9 cellular contexts compared by ENCODE assay signal in genomic region chr11:61969838-61970452, GRCh38. TPM values are rescaled to one million over a fixed set of nuclear protein-coding genes. Genes with fewer than 3 reads are reported as not detected.
A peak's percentile ranks its signal among the peaks of the same experiment; 100 is the strongest.
DNase-seq lines count a peak whose midpoint lies in the region; ATAC-seq and TF ChIP-seq lines count a peak whose summit lies in the region.
"Had no signal": no experiment of that assay in that cellular context is flagged by ENCODE, and none has a peak within 500 bp of the region (broad histone marks: within the 10 kb centered on the region; RNA-seq: fewer than 3 reads in every experiment).

No MANE protein-coding gene starts in this region.

- H3K9me3 ChIP-seq in ovary: no peaks in the 10 kb centered on the region

- DNase-seq in CD1c-positive myeloid dendritic cell (ENCODE audit: extremely low spot score): peak; percentile 90
- DNase-seq in NOMO-1 treated with dmso at 0.1 percent for 144 hours (lab: John Stamatoyannopoulos, UW; ENCODE audit: unreplicated experiment): peak; percentile 70
- DNase-seq in ovary: no peak
- DNase-seq in effector CD8-positive, alpha-beta T cell (lab: John Stamatoyannopoulos, UW): no peak
- DNase-seq in SHP77 (lab: John Stamatoyannopoulos, UW): no peak
- DNase-seq in occipital lobe (lab: John Stamatoyannopoulos, UW): no peak
- DNase-seq: NCI-H526 treated with DMSO at 0.1 percent for 48 hours had no signal

- H3K36me3 ChIP-seq in ovary: no peaks in the 10 kb centered on the region

- H3K4me1 ChIP-seq in ovary (ENCODE audit: insufficient read depth): peaks cover 33% of the 10 kb centered on the region

- 97 to 98% (median 98%) methylated on average over 1 of the region's 1 CpG for WGBS in ovary, 3 donors

- H3K36me3 Mint-ChIP-seq in dendritic cell treated with granulocyte-macrophage colony-stimulating factor and Interleukin-4, amounts not matched to agents 40 ng/mL and 50 ng/mL, for 4 days (ENCODE audit: low read depth): peaks cover 39% of the 10 kb centered on the region

- intact Hi-C loops in dendritic cell treated with granulocyte-macrophage colony-stimulating factor and Interleukin-4, amounts not matched to agents 40 ng/mL and 50 ng/mL, for 4 days (cut with micrococcal nuclease): loop anchor here (5.0 kb wide), 1 partner anchor 112 kb away; no protein-coding TSS in a partner anchor
- intact Hi-C loops in ovary (cut with DNase I): no loop called here

- no peak for TF ChIP-seq EP300 in ovary (IDR thresholded peaks at IDR 0.05)

- no peak overlapping the region for H3K4me3 ChIP-seq in ovary

- H3K9me3 Mint-ChIP-seq in dendritic cell treated with granulocyte-macrophage colony-stimulating factor and Interleukin-4, amounts not matched to agents 40 ng/mL and 50 ng/mL, for 4 days: no peaks in the 10 kb centered on the region

- no peak for TF ChIP-seq CTCF in ovary (IDR thresholded peaks at IDR 0.05)

- peak overlapping the region; percentile 81 to 96 for H3K27ac ChIP-seq in ovary

- H3K4me3 Mint-ChIP-seq in dendritic cell treated with granulocyte-macrophage colony-stimulating factor and Interleukin-4, amounts not matched to agents 40 ng/mL and 50 ng/mL, for 4 days: peak overlapping the region; percentile 30

- no peak for TF ChIP-seq POLR2A in ovary (IDR thresholded peaks at IDR 0.05)

- no peak for ATAC-seq in HG02610 (IDR thresholded peaks at IDR 0.05; ENCODE audit: unreplicated experiment)

- peaks cover 68% of the 10 kb centered on the region for H3K4me1 Mint-ChIP-seq in dendritic cell treated with granulocyte-macrophage colony-stimulating factor and Interleukin-4, amounts not matched to agents 40 ng/mL and 50 ng/mL, for 4 days (ENCODE audit: low read depth)

- no peaks in the 10 kb centered on the region for H3K27me3 Mint-ChIP-seq in dendritic cell treated with granulocyte-macrophage colony-stimulating factor and Interleukin-4, amounts not matched to agents 40 ng/mL and 50 ng/mL, for 4 days

- peak overlapping the region; percentile 99 for H3K27ac Mint-ChIP-seq in dendritic cell treated with granulocyte-macrophage colony-stimulating factor and Interleukin-4, amounts not matched to agents 40 ng/mL and 50 ng/mL, for 4 days

- H3K27me3 ChIP-seq in ovary: no peaks in the 10 kb centered on the region

RNA-seq across cellular contexts. Expression of gene FTH1, which starts 2.5 kb away (rescaled TPM):
- total RNA-seq in ovary (1,000 to 10,000 TPM; 1,118 to 2,442 (median 2,118) TPM), occipital lobe (252 TPM)
- polyA plus RNA-seq in ovary: 1,000 to 10,000 TPM; 2,228 to 5,649 TPM

RNA-seq across cellular contexts. Expression of gene BEST1, which starts 19.8 kb away (rescaled TPM):
- total RNA-seq in ovary: 10 to 100 TPM in 1 of 7 donors, 1 to 10 TPM in 6; 1.0 to 17.8 (median 6.1) TPM
- polyA plus RNA-seq in ovary: 1 to 10 TPM; 3.5 to 4.0 TPM
- 1.2 TPM for total RNA-seq in occipital lobe

RNA-seq across cellular contexts. Expression of gene RAB3IL1, which starts 52.6 kb away (rescaled TPM):
- total RNA-seq in ovary (10 to 100 TPM; 14.1 to 90.0 (median 53.8) TPM), occipital lobe (2.3 TPM)
- 10 to 100 TPM in 1 of 2 donors, 1 to 10 TPM in 1; 4.5 to 42.8 TPM for polyA plus RNA-seq in ovary

Comparison
In these comparisons a context has a peak if more than half of its experiments do, and no peak if none do; other contexts are left out.
1. DNase-seq: peak in CD1c-positive myeloid dendritic cell (single experiment) and NOMO-1 treated with dmso at 0.1 percent for 144 hours (single experiment); none in ovary (0 of 5), effector CD8-positive, alpha-beta T cell (single experiment), SHP77 (0 of 2) and occipital lobe (single experiment).